Comparison of ENCODE assay signal across 10 cellular contexts in genomic region chrX:154459843-154460242, GRCh38.
DNase-seq lines count a peak whose midpoint lies in the region; ATAC-seq and TF ChIP-seq lines count a peak whose summit lies in the region.
"Had no signal": no experiment of that assay in that cellular context is flagged by ENCODE, and none has a peak within 500 bp of the region (broad histone marks: within the 10 kb centered on the region; RNA-seq: fewer than 3 reads in every experiment).

No MANE protein-coding gene starts in this region.

- no peaks in the 10 kb centered on the region for H3K27me3 Mint-ChIP-seq in stimulated activated memory B cell treated with anti-CD40 and anti-IgM and Interleukin-4, amounts not matched to agents 10 μg/mL and 1 μg/mL and 100 μg/mL, for 72 hours

- peaks cover 43% of the 10 kb centered on the region for H3K36me3 ChIP-seq in WERI-Rb-1

- H3K9me3 ChIP-seq in WERI-Rb-1 (ENCODE audit: severe bottlenecking), result peaks cover 5% of the 10 kb centered on the region
- H3K9me3 ChIP-seq: A549 had no signal

- H3K4me3 ChIP-seq in WERI-Rb-1 (ENCODE audit: low read depth, low read length) (peak overlapping the region; percentile 74), foreskin fibroblast (ENCODE audit: low read depth in 1 of 2, low read length in 2 of 2) (peak overlapping the region; percentile 72 to 80)

- H3K27me3 ChIP-seq in WERI-Rb-1 (ENCODE audit: insufficient read depth, low read depth, severe bottlenecking), result peaks cover 26% of the 10 kb centered on the region

- DNase-seq in NCI-H748 (lab: John Stamatoyannopoulos, UW; ENCODE audit: unreplicated experiment), result peak; percentile 37
- DNase-seq in NCI-H748 treated with DMSO at 0.1 percent for 48 hours (lab: John Stamatoyannopoulos, UW), result no peak
- DNase-seq in WERI-Rb-1, result peak; percentile 84
- peak in 1 of 2 donors; percentile 44 for DNase-seq in foreskin fibroblast
- no peak for DNase-seq in DMS153 treated with DMSO at 0.1 percent for 48 hours (lab: John Stamatoyannopoulos, UW; ENCODE audit: unreplicated experiment)
- no peak for DNase-seq in DMS153 (lab: John Stamatoyannopoulos, UW)
- DNase-seq: foreskin melanocyte had no signal

- H3K36me3 Mint-ChIP-seq in stimulated activated memory B cell treated with anti-CD40 and anti-IgM and Interleukin-4, amounts not matched to agents 10 μg/mL and 1 μg/mL and 100 μg/mL, for 72 hours, result peaks cover 12% of the 10 kb centered on the region

- no peak for TF ChIP-seq CTCF in WERI-Rb-1 (IDR thresholded peaks at IDR 0.05; ENCODE audit: low read depth, low read length)
- no peak for TF ChIP-seq CTCF in foreskin fibroblast (IDR thresholded peaks at IDR 0.05; ENCODE audit: low read depth, low read length)

- H3K4me1 Mint-ChIP-seq in stimulated activated memory B cell treated with anti-CD40 and anti-IgM and Interleukin-4, amounts not matched to agents 10 μg/mL and 1 μg/mL and 100 μg/mL, for 72 hours, result peaks cover 19% of the 10 kb centered on the region

- peak overlapping the region; percentile 67 for H3K4me3 Mint-ChIP-seq in stimulated activated memory B cell treated with anti-CD40 and anti-IgM and Interleukin-4, amounts not matched to agents 10 μg/mL and 1 μg/mL and 100 μg/mL, for 72 hours

- ATAC-seq in stimulated activated memory B cell treated with anti-CD40 and anti-IgM and Interleukin-4, amounts not matched to agents 10 μg/mL and 1 μg/mL and 100 μg/mL, for 72 hours, result no peak
- no peak for ATAC-seq in GM21786 (IDR thresholded peaks at IDR 0.05; ENCODE audit: unreplicated experiment)

- H3K27ac Mint-ChIP-seq in stimulated activated memory B cell treated with anti-CD40 and anti-IgM and Interleukin-4, amounts not matched to agents 10 μg/mL and 1 μg/mL and 100 μg/mL, for 72 hours, result no peak overlapping the region

- peak overlapping the region; percentile 67 for H3K27ac ChIP-seq in WERI-Rb-1

- no peaks in the 10 kb centered on the region for H3K9me3 Mint-ChIP-seq in stimulated activated memory B cell treated with anti-CD40 and anti-IgM and Interleukin-4, amounts not matched to agents 10 μg/mL and 1 μg/mL and 100 μg/mL, for 72 hours

Comparison
In these comparisons a context has a peak if more than half of its experiments do, and no peak if none do; other contexts are left out.
1. DNase-seq: peak in NCI-H748 (single experiment) and WERI-Rb-1 (single experiment); none in NCI-H748 treated with DMSO at 0.1 percent for 48 hours (single experiment), DMS153 treated with DMSO at 0.1 percent for 48 hours (single experiment) and DMS153 (single experiment).